Comparison of ENCODE assay signal across 1 cellular context in genomic region chrX:24759786-24760185, GRCh38.
TF ChIP-seq lines count a peak whose summit lies in the region.

No MANE protein-coding gene starts in this region.

TF ChIP-seq in WTC11, 78 proteins besides CTCF, POLR2A, EP300 and RAD21 (continued from another document):
- TF ChIP-seq ZNF532 (CRISPR knock-in tag; IDR thresholded peaks at IDR 0.05; ENCODE audit: borderline replicate concordance), result no peak
- TF ChIP-seq MAX (CRISPR knock-in tag; IDR thresholded peaks at IDR 0.05), result no peak
- no peak for TF ChIP-seq ATF6 (CRISPR knock-in tag; IDR thresholded peaks at IDR 0.05)
- TF ChIP-seq SOX15 (CRISPR knock-in tag; IDR thresholded peaks at IDR 0.05), result no peak
- no peak for TF ChIP-seq EMX1 (CRISPR knock-in tag; IDR thresholded peaks at IDR 0.05)
- no peak for TF ChIP-seq NR3C1 (CRISPR knock-in tag; conservative IDR thresholded peaks at IDR 0.05; ENCODE audit: low read depth)
TF ChIP-seq in WTC11: peak in this region for 0.
